In the genomic region with DNA sequence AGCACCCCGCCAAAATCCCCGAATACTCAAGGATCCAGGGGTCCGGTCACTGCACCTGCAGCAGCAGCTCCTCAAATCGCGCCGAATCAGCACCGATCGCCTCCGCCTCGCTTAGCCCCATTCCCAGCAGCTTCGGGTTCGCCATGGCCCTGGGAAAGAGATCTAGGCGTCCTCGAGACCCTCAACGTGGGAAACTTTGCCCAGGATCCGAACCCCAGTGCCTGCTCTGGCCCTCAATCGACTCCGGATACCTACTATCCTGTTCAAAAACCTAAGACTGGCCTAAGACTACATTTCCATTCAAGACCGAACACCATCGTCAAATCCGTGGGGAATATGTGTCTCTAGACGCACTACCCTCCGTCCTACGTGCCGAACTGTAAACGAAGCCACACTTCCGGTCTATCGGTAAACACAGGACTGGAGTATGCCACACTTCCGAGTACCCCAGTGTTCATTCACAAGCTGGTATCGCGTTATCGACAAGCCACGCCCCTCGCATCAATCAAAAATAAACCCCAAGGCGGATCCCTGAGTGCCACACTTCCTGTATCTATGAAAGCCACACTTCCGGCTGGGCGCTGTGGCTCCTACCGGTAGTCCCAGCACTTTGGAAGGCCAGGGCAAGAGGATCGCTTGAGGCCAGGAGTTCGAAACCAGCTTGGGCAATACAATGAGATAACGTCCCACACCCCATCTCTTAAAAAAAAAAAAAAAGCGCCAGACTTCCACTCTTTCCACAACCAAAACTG, we compare ENCODE assay signal across 1 cellular context.
A peak's percentile ranks its signal among the peaks of the same experiment; 100 is the strongest.
TF ChIP-seq lines count a peak whose summit lies in the region.

Gene PIH1D1, minus strand, starts transcription at position 385 of the 752 bp plus-strand sequence. Its CDS starts 240 bp downstream, at position 145.

TF ChIP-seq in K562, 482 proteins besides CTCF, POLR2A, EP300 and RAD21 (continued from another document and continues in another):
- TF ChIP-seq, protein P1, sequence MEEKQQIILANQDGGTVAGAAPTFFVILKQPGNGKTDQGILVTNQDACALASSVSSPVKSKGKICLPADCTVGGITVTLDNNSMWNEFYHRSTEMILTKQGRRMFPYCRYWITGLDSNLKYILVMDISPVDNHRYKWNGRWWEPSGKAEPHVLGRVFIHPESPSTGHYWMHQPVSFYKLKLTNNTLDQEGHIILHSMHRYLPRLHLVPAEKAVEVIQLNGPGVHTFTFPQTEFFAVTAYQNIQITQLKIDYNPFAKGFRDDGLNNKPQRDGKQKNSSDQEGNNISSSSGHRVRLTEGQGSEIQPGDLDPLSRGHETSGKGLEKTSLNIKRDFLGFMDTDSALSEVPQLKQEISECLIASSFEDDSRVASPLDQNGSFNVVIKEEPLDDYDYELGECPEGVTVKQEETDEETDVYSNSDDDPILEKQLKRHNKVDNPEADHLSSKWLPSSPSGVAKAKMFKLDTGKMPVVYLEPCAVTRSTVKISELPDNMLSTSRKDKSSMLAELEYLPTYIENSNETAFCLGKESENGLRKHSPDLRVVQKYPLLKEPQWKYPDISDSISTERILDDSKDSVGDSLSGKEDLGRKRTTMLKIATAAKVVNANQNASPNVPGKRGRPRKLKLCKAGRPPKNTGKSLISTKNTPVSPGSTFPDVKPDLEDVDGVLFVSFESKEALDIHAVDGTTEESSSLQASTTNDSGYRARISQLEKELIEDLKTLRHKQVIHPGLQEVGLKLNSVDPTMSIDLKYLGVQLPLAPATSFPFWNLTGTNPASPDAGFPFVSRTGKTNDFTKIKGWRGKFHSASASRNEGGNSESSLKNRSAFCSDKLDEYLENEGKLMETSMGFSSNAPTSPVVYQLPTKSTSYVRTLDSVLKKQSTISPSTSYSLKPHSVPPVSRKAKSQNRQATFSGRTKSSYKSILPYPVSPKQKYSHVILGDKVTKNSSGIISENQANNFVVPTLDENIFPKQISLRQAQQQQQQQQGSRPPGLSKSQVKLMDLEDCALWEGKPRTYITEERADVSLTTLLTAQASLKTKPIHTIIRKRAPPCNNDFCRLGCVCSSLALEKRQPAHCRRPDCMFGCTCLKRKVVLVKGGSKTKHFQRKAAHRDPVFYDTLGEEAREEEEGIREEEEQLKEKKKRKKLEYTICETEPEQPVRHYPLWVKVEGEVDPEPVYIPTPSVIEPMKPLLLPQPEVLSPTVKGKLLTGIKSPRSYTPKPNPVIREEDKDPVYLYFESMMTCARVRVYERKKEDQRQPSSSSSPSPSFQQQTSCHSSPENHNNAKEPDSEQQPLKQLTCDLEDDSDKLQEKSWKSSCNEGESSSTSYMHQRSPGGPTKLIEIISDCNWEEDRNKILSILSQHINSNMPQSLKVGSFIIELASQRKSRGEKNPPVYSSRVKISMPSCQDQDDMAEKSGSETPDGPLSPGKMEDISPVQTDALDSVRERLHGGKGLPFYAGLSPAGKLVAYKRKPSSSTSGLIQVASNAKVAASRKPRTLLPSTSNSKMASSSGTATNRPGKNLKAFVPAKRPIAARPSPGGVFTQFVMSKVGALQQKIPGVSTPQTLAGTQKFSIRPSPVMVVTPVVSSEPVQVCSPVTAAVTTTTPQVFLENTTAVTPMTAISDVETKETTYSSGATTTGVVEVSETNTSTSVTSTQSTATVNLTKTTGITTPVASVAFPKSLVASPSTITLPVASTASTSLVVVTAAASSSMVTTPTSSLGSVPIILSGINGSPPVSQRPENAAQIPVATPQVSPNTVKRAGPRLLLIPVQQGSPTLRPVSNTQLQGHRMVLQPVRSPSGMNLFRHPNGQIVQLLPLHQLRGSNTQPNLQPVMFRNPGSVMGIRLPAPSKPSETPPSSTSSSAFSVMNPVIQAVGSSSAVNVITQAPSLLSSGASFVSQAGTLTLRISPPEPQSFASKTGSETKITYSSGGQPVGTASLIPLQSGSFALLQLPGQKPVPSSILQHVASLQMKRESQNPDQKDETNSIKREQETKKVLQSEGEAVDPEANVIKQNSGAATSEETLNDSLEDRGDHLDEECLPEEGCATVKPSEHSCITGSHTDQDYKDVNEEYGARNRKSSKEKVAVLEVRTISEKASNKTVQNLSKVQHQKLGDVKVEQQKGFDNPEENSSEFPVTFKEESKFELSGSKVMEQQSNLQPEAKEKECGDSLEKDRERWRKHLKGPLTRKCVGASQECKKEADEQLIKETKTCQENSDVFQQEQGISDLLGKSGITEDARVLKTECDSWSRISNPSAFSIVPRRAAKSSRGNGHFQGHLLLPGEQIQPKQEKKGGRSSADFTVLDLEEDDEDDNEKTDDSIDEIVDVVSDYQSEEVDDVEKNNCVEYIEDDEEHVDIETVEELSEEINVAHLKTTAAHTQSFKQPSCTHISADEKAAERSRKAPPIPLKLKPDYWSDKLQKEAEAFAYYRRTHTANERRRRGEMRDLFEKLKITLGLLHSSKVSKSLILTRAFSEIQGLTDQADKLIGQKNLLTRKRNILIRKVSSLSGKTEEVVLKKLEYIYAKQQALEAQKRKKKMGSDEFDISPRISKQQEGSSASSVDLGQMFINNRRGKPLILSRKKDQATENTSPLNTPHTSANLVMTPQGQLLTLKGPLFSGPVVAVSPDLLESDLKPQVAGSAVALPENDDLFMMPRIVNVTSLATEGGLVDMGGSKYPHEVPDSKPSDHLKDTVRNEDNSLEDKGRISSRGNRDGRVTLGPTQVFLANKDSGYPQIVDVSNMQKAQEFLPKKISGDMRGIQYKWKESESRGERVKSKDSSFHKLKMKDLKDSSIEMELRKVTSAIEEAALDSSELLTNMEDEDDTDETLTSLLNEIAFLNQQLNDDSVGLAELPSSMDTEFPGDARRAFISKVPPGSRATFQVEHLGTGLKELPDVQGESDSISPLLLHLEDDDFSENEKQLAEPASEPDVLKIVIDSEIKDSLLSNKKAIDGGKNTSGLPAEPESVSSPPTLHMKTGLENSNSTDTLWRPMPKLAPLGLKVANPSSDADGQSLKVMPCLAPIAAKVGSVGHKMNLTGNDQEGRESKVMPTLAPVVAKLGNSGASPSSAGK (IDR thresholded peaks at IDR 0.05), result no peak; the same call in 1 of the 2 replicates
- TF ChIP-seq ZNF699 (CRISPR knock-in tag; IDR thresholded peaks at IDR 0.05; ENCODE audit: insufficient replicate concordance) (no peak), PCBP1 (IDR thresholded peaks at IDR 0.05; ENCODE audit: low read depth, low read length, poor library complexity, severe bottlenecking) (no peak), ZNF217 (CRISPR knock-in tag; IDR thresholded peaks at IDR 0.05) (no peak), TGIF2 (CRISPR knock-in tag; IDR thresholded peaks at IDR 0.05) (no peak), THRB (CRISPR knock-in tag; conservative IDR thresholded peaks at IDR 0.05) (no peak), ZNF212 (CRISPR knock-in tag; IDR thresholded peaks at IDR 0.05) (no peak), DACH1 (IDR thresholded peaks at IDR 0.05; ENCODE audit: partially characterized antibody) (no peak), ZNF140 (CRISPR knock-in tag; IDR thresholded peaks at IDR 0.05) (no peak), SMARCB1 (IDR thresholded peaks at IDR 0.05; ENCODE audit: insufficient read length, low read depth) (no peak), ZC3H8 (IDR thresholded peaks at IDR 0.05) (no peak), PURB (CRISPR knock-in tag; IDR thresholded peaks at IDR 0.05; ENCODE audit: low read depth) (no peak), ATF7 (IDR thresholded peaks at IDR 0.05) (peak; percentile 73; the same call in 1 of the 2 replicates), GATAD2B (IDR thresholded peaks at IDR 0.05; ENCODE audit: borderline replicate concordance) (no peak), BHLHE40 (IDR thresholded peaks at IDR 0.05; ENCODE audit: low read length) (0 out of 2 replicates have a peak, but pooled peaks have one; percentile 8), EP400 (IDR thresholded peaks at IDR 0.05) (peak; percentile 60), ZBTB49 (CRISPR knock-in tag; IDR thresholded peaks at IDR 0.05; ENCODE audit: borderline replicate concordance) (no peak), TRIM24 (IDR thresholded peaks at IDR 0.05) (no peak), MEF2D (tag; conservative IDR thresholded peaks at IDR 0.05; ENCODE audit: low read depth) (no peak), XRCC3 (IDR thresholded peaks at IDR 0.05) (no peak), CCNT2 (IDR thresholded peaks at IDR 0.05; ENCODE audit: borderline replicate concordance, extremely low read depth, insufficient read length, low read depth, low read length) (no peak), GTF2A2 (tag; IDR thresholded peaks at IDR 0.05) (no peak), POLR2H (tag; IDR thresholded peaks at IDR 0.05; ENCODE audit: low read depth) (no peak), GTF2E2 (tag; IDR thresholded peaks at IDR 0.05) (peak; percentile 72; the same call in 1 of the 2 replicates), KHSRP (IDR thresholded peaks at IDR 0.05) (no peak), SMAD2 (IDR thresholded peaks at IDR 0.05; ENCODE audit: low read depth, low read length) (no peak), HEY1 (CRISPR knock-in tag; IDR thresholded peaks at IDR 0.05; ENCODE audit: borderline replicate concordance) (no peak), IRF2 (CRISPR knock-in tag; IDR thresholded peaks at IDR 0.05) (no peak), MTA1 (IDR thresholded peaks at IDR 0.05; ENCODE audit: borderline replicate concordance) (no peak), ZNF507 (tag; conservative IDR thresholded peaks at IDR 0.05) (no peak), NONO (IDR thresholded peaks at IDR 0.05; ENCODE audit: low read depth in 2 of 2, low read length in 1 of 2) (no peak), BDP1 (IDR thresholded peaks at IDR 0.05; ENCODE audit: insufficient read depth, insufficient read length) (no peak), ZNF3 (CRISPR knock-in tag; IDR thresholded peaks at IDR 0.05) (no peak), ZFPM2 (CRISPR knock-in tag; IDR thresholded peaks at IDR 0.05) (no peak), ZBTB43 (CRISPR knock-in tag; IDR thresholded peaks at IDR 0.05) (no peak)
- TF ChIP-seq, protein P2, sequence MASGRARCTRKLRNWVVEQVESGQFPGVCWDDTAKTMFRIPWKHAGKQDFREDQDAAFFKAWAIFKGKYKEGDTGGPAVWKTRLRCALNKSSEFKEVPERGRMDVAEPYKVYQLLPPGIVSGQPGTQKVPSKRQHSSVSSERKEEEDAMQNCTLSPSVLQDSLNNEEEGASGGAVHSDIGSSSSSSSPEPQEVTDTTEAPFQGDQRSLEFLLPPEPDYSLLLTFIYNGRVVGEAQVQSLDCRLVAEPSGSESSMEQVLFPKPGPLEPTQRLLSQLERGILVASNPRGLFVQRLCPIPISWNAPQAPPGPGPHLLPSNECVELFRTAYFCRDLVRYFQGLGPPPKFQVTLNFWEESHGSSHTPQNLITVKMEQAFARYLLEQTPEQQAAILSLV (tag; IDR thresholded peaks at IDR 0.05), result no peak
- TF ChIP-seq, protein P3, sequence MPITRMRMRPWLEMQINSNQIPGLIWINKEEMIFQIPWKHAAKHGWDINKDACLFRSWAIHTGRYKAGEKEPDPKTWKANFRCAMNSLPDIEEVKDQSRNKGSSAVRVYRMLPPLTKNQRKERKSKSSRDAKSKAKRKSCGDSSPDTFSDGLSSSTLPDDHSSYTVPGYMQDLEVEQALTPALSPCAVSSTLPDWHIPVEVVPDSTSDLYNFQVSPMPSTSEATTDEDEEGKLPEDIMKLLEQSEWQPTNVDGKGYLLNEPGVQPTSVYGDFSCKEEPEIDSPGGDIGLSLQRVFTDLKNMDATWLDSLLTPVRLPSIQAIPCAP (CRISPR knock-in tag; IDR thresholded peaks at IDR 0.05; ENCODE audit: borderline replicate concordance), result no peak
- TF ChIP-seq, protein P4, sequence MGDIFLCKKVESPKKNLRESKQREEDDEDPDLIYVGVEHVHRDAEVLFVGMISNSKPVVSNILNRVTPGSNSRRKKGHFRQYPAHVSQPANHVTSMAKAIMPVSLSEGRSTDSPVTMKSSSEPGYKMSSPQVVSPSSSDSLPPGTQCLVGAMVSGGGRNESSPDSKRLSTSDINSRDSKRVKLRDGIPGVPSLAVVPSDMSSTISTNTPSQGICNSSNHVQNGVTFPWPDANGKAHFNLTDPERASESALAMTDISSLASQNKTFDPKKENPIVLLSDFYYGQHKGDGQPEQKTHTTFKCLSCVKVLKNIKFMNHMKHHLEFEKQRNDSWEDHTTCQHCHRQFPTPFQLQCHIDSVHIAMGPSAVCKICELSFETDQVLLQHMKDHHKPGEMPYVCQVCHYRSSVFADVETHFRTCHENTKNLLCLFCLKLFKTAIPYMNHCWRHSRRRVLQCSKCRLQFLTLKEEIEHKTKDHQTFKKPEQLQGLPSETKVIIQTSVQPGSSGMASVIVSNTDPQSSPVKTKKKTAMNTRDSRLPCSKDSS (IDR thresholded peaks at IDR 0.05; ENCODE audit: low read depth, partially characterized antibody), result no peak
- TF ChIP-seq, protein P5, sequence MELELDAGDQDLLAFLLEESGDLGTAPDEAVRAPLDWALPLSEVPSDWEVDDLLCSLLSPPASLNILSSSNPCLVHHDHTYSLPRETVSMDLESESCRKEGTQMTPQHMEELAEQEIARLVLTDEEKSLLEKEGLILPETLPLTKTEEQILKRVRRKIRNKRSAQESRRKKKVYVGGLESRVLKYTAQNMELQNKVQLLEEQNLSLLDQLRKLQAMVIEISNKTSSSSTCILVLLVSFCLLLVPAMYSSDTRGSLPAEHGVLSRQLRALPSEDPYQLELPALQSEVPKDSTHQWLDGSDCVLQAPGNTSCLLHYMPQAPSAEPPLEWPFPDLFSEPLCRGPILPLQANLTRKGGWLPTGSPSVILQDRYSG (tag; conservative IDR thresholded peaks at IDR 0.05; ENCODE audit: low read depth), result no peak
